In the genomic region with DNA sequence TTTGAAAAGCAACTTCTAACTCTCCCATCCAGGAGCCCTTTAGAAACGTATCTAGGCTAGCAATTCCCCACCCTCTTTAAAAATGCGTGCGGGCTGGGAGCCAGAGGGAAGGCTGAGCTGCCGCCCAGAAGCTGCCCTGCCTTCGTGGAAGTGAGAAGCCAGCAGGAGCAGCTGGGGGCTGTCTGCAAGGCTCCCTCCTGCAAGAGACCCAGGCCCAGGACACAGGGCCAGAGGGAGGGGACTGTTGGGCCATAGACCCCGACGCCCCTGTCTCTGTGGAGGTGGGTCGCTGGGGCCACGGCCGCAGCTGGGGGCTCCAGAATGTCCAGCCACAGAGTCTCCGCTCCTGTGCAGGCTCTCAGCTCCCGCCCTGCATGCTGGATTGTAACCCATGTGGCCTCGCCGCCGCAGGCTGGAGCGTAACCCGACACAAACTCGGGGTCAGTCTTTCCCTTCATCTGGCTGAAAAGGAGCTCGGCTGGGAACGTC, we compare ENCODE assay signal across 11 cellular contexts. TPM values are rescaled to one million over a fixed set of nuclear protein-coding genes. Genes with fewer than 3 reads are reported as not detected.
DNase-seq lines count a peak whose midpoint lies in the region.
"Had no signal": no experiment of that assay in that cellular context is flagged by ENCODE, and none has a peak within 500 bp of the region (broad histone marks: within the 10 kb centered on the region; RNA-seq: fewer than 3 reads in every experiment).

No MANE protein-coding gene starts in this region.

- H3K4me1 ChIP-seq in skeletal muscle satellite cell (ENCODE audit: control insufficient read depth, insufficient read depth, low read length): peaks cover 27% of the 10 kb centered on the region

- peaks cover 15% of the 10 kb centered on the region for H3K9me3 ChIP-seq in skeletal muscle satellite cell (replicated peaks; ENCODE audit: low read length)

- H3K9ac ChIP-seq in skeletal muscle satellite cell (ENCODE audit: low read depth, low read length): peak overlapping the region; percentile 24

- H3K27me3 ChIP-seq in layer of hippocampus (ENCODE audit: control insufficient read depth, insufficient read depth, low read length): no peaks in the 10 kb centered on the region
- H3K27me3 ChIP-seq in skeletal muscle satellite cell (ENCODE audit: control insufficient read depth, insufficient read depth, low read length): no peaks in the 10 kb centered on the region

- peak overlapping the region; percentile 22 for H3K4me2 ChIP-seq in skeletal muscle satellite cell (ENCODE audit: low read length)

- DNase-seq in ELF-1 (ENCODE audit: low read depth, low spot score) (peak; percentile 45), T-helper 9 cell (no peak), NCI-H2227 treated with DMSO at 0.1 percent for 48 hours (lab: John Stamatoyannopoulos, UW) (no peak), medulla oblongata (ENCODE audit: extremely low spot score) (no peak), NCI-H226 (no peak)
- DNase-seq: activated gamma-delta T cell treated with Interleukin-2 at 50 U/mL for 16 hours, T1000 had no signal

- H3K36me3 ChIP-seq in skeletal muscle satellite cell (ENCODE audit: insufficient read depth, low read length): no peaks in the 10 kb centered on the region

- H3K4me3 ChIP-seq in skeletal muscle satellite cell (ENCODE audit: low read length): no peak overlapping the region

- H3K27ac ChIP-seq in cingulate gyrus (ENCODE audit: low read depth, low read length) (peak overlapping the region; percentile 23), layer of hippocampus (ENCODE audit: low read depth, low read length) (peak overlapping the region; percentile 62)
- H3K27ac ChIP-seq: epithelial cell of prostate had no signal

RNA-seq across cellular contexts. Expression of a gene that starts 31.0 kb away (rescaled TPM):
- 1,183 and 1,453 TPM in 2 replicates for total RNA-seq in skeletal muscle satellite cell (2012; rRNA removed)
